Comparison of ENCODE assay signal across 1 cellular context in genomic region chrX:123859409-123859827, GRCh38.
TF ChIP-seq lines count a peak whose summit lies in the region.

No MANE protein-coding gene starts in this region.

TF ChIP-seq in neural cell, 6 proteins besides CTCF, POLR2A, EP300 and RAD21 (continued from another document):
- TF ChIP-seq REST (IDR thresholded peaks at IDR 0.05; ENCODE audit: borderline replicate concordance) (no peak), MXI1 (conservative IDR thresholded peaks at IDR 0.05; ENCODE audit: poor library complexity, severe bottlenecking) (no peak)
